In genomic region chr18:78508228-78508824, GRCh38 we compare ENCODE assay signal across 6 cellular contexts.
A peak's percentile ranks its signal among the peaks of the same experiment; 100 is the strongest.
DNase-seq lines count a peak whose midpoint lies in the region; ATAC-seq, FAIRE-seq and TF ChIP-seq lines count a peak whose summit lies in the region.
"Not testable (repeated sequence)": the region's sequence is repeated elsewhere in the genome, so short reads cannot be mapped to it uniquely, and the experiment has no call there.

No MANE protein-coding gene starts in this region.

- not testable (repeated sequence) for H3K27me3 Mint-ChIP-seq in neural crest cell (ENCODE audit: low read depth); osteocyte (ENCODE audit: unreplicated experiment)

- peaks cover 37% of the 10 kb centered on the region for H3K4me1 Mint-ChIP-seq in neural crest cell
- H3K4me1 Mint-ChIP-seq in osteocyte (ENCODE audit: unreplicated experiment), result not testable (repeated sequence)

- DNase-seq in K562 (ENCODE audit: extremely low read depth in 1 of 4, low spot score in 3 of 4); neural crest cell (ENCODE audit: low read depth, low spot score): not testable (repeated sequence)
- DNase-seq in ecto neural progenitor cell (ENCODE audit: low spot score) (peak; percentile 11), islet precursor cell (peak; percentile 24), osteocyte (ENCODE audit: extremely low spot score, unreplicated experiment) (peak; percentile 30), spleen (peak; percentile 30)

- H3K4me2 ChIP-seq in K562 (ENCODE audit: insufficient read depth, low read length), result not testable (repeated sequence)

- not testable (repeated sequence) for TF ChIP-seq POLR2A in K562 (conservative IDR thresholded peaks at IDR 0.05); spleen (IDR thresholded peaks at IDR 0.05)

- not testable (repeated sequence) for H3K4me3 ChIP-seq in K562, spleen

- WGBS in K562 (ENCODE audit: insufficient coverage, low coverage, missing lambda C conversion rate), result 6% methylated on average over 5 of the region's 19 CpGs
- 86 to 91% (median 88%) methylated on average over 18 to 19 of the region's 19 CpGs for WGBS in spleen, 5 donors

- not testable (repeated sequence) for TF ChIP-seq EP300 in K562 (IDR thresholded peaks at IDR 0.05; ENCODE audit: low read length)

- H3K4me1 ChIP-seq in K562 (replicated peaks in 1 of 2; ENCODE audit: control insufficient read depth in 2 of 2, insufficient read depth in 2 of 2, low read length in 2 of 2); spleen: not testable (repeated sequence)

- H3K27me3 ChIP-seq in K562 (ENCODE audit: control insufficient read depth in 2 of 2, insufficient read depth in 2 of 2, low read length in 2 of 2) (peaks cover 0 to 29% of the 10 kb centered on the region in 2 experiments; a peak in 3 of 5 replicates), spleen (replicated peaks in 1 of 7) (peaks cover 0 to 12% (median 0%) of the 10 kb centered on the region in 7 donors)

- not testable (repeated sequence) for ATAC-seq in K562

- H4K20me1 ChIP-seq in K562 (replicated peaks; ENCODE audit: control insufficient read depth, insufficient read depth, low read length), result not testable (repeated sequence)

- POLR2A ChIA-PET in K562 (lab: Yijun Ruan, JAX), result not testable (repeated sequence)

- in situ Hi-C loops in K562 (cut with MboI), result not testable (repeated sequence)

- H3K27ac ChIP-seq in K562 (ENCODE audit: extremely low read depth, low read depth, low read length); spleen: not testable (repeated sequence)

- H3K36me3 Mint-ChIP-seq in neural crest cell (ENCODE audit: low read depth); osteocyte (ENCODE audit: unreplicated experiment): not testable (repeated sequence)

- not testable (repeated sequence) for TF ChIP-seq CTCF in K562 (IDR thresholded peaks at IDR 0.05 in 2 of 3, conservative IDR thresholded peaks at IDR 0.05 in 1 of 3; ENCODE audit: insufficient read depth in 2 of 3, low read depth in 1 of 3, low read length in 3 of 3); neural crest cell (conservative IDR thresholded peaks at IDR 0.05); osteocyte (IDR thresholded peaks at IDR 0.05); spleen (IDR thresholded peaks at IDR 0.05 in 8 of 11, conservative IDR thresholded peaks at IDR 0.05 in 3 of 11)

- TF ChIP-seq RAD21 in K562 (CRISPR knock-in tag; conservative IDR thresholded peaks at IDR 0.05 in 1 of 2, IDR thresholded peaks at IDR 0.05 in 1 of 2), result not testable (repeated sequence)

- H3K9me3 Mint-ChIP-seq in neural crest cell, result not testable (repeated sequence)
- peaks cover 22% of the 10 kb centered on the region for H3K9me3 Mint-ChIP-seq in osteocyte (ENCODE audit: unreplicated experiment)

- not testable (repeated sequence) for H3K4me3 Mint-ChIP-seq in neural crest cell; osteocyte (ENCODE audit: unreplicated experiment)

- H3K79me2 ChIP-seq in K562 (ENCODE audit: control insufficient read depth, insufficient read depth, low read length), result not testable (repeated sequence)

- not testable (repeated sequence) for H3K9me3 ChIP-seq in K562 (replicated peaks; ENCODE audit: control insufficient read depth, insufficient read depth, low read depth, low read length); spleen

- not testable (repeated sequence) for H2AFZ ChIP-seq in K562 (ENCODE audit: low read depth, low read length)

- H3K36me3 ChIP-seq in K562 (ENCODE audit: control insufficient read depth, insufficient read depth, low read length); spleen: not testable (repeated sequence)

- H3K9me1 ChIP-seq in K562 (ENCODE audit: control insufficient read depth, insufficient read depth, low read length), result not testable (repeated sequence)

- CTCF ChIA-PET in K562 (lab: Yijun Ruan, JAX; ENCODE audit: low intra/inter-chr PET ratio), result not testable (repeated sequence)

- FAIRE-seq in K562 (lab: Jason Lieb, UNC), result not testable (repeated sequence)

- not testable (repeated sequence) for H3K9ac ChIP-seq in K562 (ENCODE audit: insufficient read depth in 1 of 2, low read depth in 2 of 2, low read length in 2 of 2)

- H3K27ac Mint-ChIP-seq in neural crest cell (ENCODE audit: unreplicated experiment), result peak overlapping the region; percentile 27
- not testable (repeated sequence) for H3K27ac Mint-ChIP-seq in osteocyte (ENCODE audit: unreplicated experiment)

- not testable (repeated sequence) for BruUV-seq in K562 (replicated peaks; lab: Mats Ljungman, UMichigan)

- intact Hi-C loops in K562 (cut with micrococcal nuclease); spleen (cut with DNase I; ENCODE audit: low total_unique reads): not testable (repeated sequence)

TF ChIP-seq in K562, 482 proteins besides CTCF, POLR2A, EP300 and RAD21:
- TF ChIP-seq ZNF263 (CRISPR knock-in tag; IDR thresholded peaks at IDR 0.05; ENCODE audit: borderline replicate concordance), result peak; percentile 74
